In the genomic region with DNA sequence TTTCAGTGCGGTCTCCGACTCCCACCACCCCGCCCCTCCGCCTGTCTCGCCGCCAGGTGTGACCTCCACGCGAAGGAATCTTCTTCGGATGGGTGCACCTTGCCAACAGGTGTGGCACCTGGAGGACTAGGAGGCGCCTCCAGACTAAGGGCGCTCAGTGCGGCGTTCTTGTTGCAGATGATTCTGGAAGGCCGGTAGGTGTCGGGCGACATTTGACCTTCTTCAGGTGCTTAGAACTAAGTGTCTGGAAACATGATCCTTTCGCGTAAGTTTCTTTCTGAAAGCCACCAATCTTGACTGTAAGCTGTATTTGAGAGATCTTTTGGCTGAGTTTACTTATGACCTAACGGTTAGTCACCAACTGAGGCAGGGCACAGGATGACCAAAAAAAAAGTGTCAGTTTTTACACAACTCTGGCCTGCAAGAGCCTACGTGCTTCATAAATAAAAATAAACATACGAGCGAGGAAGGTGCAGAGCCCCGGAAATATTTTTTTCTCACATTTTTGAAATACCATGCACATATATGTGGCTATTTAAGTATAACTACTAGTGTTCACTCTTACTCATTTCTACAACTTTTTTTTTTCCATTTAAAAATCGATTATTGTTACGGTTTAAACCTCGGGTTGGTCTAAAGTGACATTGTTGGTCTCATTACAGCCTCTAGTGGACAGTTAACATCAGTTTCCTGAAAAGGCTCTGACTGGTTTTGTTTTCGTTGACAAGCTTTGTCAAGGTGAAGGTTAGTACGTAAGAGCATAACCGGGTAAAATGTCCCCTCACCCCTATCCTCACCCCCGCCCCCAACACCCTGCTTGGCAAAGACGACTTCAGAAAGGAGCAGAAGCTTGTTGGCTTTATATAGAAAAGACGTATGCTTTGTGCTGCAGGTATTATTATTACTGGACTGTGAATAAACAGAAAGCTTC, we compare ENCODE assay signal across 1 cellular context.
TF ChIP-seq lines count a peak whose summit lies in the region.

No MANE protein-coding gene starts in this region.

TF ChIP-seq in HepG2, 621 proteins besides CTCF, POLR2A, EP300 and RAD21 (continued from another document and continues in another):
- TF ChIP-seq, protein P1, sequence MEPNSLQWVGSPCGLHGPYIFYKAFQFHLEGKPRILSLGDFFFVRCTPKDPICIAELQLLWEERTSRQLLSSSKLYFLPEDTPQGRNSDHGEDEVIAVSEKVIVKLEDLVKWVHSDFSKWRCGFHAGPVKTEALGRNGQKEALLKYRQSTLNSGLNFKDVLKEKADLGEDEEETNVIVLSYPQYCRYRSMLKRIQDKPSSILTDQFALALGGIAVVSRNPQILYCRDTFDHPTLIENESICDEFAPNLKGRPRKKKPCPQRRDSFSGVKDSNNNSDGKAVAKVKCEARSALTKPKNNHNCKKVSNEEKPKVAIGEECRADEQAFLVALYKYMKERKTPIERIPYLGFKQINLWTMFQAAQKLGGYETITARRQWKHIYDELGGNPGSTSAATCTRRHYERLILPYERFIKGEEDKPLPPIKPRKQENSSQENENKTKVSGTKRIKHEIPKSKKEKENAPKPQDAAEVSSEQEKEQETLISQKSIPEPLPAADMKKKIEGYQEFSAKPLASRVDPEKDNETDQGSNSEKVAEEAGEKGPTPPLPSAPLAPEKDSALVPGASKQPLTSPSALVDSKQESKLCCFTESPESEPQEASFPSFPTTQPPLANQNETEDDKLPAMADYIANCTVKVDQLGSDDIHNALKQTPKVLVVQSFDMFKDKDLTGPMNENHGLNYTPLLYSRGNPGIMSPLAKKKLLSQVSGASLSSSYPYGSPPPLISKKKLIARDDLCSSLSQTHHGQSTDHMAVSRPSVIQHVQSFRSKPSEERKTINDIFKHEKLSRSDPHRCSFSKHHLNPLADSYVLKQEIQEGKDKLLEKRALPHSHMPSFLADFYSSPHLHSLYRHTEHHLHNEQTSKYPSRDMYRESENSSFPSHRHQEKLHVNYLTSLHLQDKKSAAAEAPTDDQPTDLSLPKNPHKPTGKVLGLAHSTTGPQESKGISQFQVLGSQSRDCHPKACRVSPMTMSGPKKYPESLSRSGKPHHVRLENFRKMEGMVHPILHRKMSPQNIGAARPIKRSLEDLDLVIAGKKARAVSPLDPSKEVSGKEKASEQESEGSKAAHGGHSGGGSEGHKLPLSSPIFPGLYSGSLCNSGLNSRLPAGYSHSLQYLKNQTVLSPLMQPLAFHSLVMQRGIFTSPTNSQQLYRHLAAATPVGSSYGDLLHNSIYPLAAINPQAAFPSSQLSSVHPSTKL (CRISPR knock-in tag; IDR thresholded peaks at IDR 0.05): peak; percentile 26
- TF ChIP-seq ZBTB42 (CRISPR knock-in tag; IDR thresholded peaks at IDR 0.05) (no peak), ZNF773 (CRISPR knock-in tag; IDR thresholded peaks at IDR 0.05; ENCODE audit: borderline replicate concordance) (no peak), SP5 (CRISPR knock-in tag; IDR thresholded peaks at IDR 0.05; ENCODE audit: borderline replicate concordance, low read depth) (0 out of 2 replicates have a peak, but pooled peaks have one; percentile 39), FUBP1 (CRISPR knock-in tag; IDR thresholded peaks at IDR 0.05; ENCODE audit: borderline replicate concordance) (no peak), ZFP82 (CRISPR knock-in tag; IDR thresholded peaks at IDR 0.05; ENCODE audit: borderline replicate concordance) (no peak), GTF2F1 (IDR thresholded peaks at IDR 0.05; ENCODE audit: low read length) (0 out of 2 replicates have a peak, but pooled peaks have one; percentile 20), E2F5 (CRISPR knock-in tag; conservative IDR thresholded peaks at IDR 0.05) (no peak), ADNP (CRISPR knock-in tag; IDR thresholded peaks at IDR 0.05) (no peak), ATM (IDR thresholded peaks at IDR 0.05; ENCODE audit: borderline replicate concordance) (no peak), FOXJ3 (CRISPR knock-in tag; IDR thresholded peaks at IDR 0.05; ENCODE audit: borderline replicate concordance) (peak; percentile 65; the same call in 1 of the 2 replicates), RFXANK (CRISPR knock-in tag; IDR thresholded peaks at IDR 0.05) (no peak), RBM22 (optimal IDR thresholded peaks at IDR 0.05; ENCODE audit: low read length) (no peak), ZNF282 (IDR thresholded peaks at IDR 0.05; ENCODE audit: partially characterized antibody) (no peak), MED8 (CRISPR knock-in tag; IDR thresholded peaks at IDR 0.05; ENCODE audit: insufficient replicate concordance) (no peak), ZNF317 (CRISPR knock-in tag; IDR thresholded peaks at IDR 0.05) (0 out of 2 replicates have a peak, but pooled peaks have one; percentile 5), ZNF292 (CRISPR knock-in tag; IDR thresholded peaks at IDR 0.05; ENCODE audit: borderline replicate concordance, low read depth) (no peak), EHMT2 (IDR thresholded peaks at IDR 0.05; ENCODE audit: borderline replicate concordance, low read depth, low read length) (no peak), ZFP36 (IDR thresholded peaks at IDR 0.05; ENCODE audit: borderline replicate concordance, low read depth, low read length, partially characterized antibody) (no peak), MNT (IDR thresholded peaks at IDR 0.05) (no peak), CAMTA2 (CRISPR knock-in tag; IDR thresholded peaks at IDR 0.05; ENCODE audit: borderline replicate concordance) (no peak), TRIM24 (CRISPR knock-in tag; IDR thresholded peaks at IDR 0.05) (no peak), HDAC1 (CRISPR knock-in tag; IDR thresholded peaks at IDR 0.05) (no peak; the same call in 1 of the 2 replicates), CEBPG (CRISPR knock-in tag; IDR thresholded peaks at IDR 0.05) (no peak), ZNF142 (CRISPR knock-in tag; IDR thresholded peaks at IDR 0.05) (no peak), CBX2 (IDR thresholded peaks at IDR 0.05; ENCODE audit: low read depth, low read length) (no peak), CBX2 (CRISPR knock-in tag; IDR thresholded peaks at IDR 0.05; ENCODE audit: low read depth) (no peak)
- TF ChIP-seq, protein P2, sequence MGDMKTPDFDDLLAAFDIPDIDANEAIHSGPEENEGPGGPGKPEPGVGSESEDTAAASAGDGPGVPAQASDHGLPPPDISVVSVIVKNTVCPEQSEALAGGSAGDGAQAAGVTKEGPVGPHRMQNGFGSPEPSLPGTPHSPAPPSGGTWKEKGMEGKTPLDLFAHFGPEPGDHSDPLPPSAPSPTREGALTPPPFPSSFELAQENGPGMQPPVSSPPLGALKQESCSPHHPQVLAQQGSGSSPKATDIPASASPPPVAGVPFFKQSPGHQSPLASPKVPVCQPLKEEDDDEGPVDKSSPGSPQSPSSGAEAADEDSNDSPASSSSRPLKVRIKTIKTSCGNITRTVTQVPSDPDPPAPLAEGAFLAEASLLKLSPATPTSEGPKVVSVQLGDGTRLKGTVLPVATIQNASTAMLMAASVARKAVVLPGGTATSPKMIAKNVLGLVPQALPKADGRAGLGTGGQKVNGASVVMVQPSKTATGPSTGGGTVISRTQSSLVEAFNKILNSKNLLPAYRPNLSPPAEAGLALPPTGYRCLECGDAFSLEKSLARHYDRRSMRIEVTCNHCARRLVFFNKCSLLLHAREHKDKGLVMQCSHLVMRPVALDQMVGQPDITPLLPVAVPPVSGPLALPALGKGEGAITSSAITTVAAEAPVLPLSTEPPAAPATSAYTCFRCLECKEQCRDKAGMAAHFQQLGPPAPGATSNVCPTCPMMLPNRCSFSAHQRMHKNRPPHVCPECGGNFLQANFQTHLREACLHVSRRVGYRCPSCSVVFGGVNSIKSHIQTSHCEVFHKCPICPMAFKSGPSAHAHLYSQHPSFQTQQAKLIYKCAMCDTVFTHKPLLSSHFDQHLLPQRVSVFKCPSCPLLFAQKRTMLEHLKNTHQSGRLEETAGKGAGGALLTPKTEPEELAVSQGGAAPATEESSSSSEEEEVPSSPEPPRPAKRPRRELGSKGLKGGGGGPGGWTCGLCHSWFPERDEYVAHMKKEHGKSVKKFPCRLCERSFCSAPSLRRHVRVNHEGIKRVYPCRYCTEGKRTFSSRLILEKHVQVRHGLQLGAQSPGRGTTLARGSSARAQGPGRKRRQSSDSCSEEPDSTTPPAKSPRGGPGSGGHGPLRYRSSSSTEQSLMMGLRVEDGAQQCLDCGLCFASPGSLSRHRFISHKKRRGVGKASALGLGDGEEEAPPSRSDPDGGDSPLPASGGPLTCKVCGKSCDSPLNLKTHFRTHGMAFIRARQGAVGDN (CRISPR knock-in tag; IDR thresholded peaks at IDR 0.05): peak; percentile 49
- TF ChIP-seq, protein P3, sequence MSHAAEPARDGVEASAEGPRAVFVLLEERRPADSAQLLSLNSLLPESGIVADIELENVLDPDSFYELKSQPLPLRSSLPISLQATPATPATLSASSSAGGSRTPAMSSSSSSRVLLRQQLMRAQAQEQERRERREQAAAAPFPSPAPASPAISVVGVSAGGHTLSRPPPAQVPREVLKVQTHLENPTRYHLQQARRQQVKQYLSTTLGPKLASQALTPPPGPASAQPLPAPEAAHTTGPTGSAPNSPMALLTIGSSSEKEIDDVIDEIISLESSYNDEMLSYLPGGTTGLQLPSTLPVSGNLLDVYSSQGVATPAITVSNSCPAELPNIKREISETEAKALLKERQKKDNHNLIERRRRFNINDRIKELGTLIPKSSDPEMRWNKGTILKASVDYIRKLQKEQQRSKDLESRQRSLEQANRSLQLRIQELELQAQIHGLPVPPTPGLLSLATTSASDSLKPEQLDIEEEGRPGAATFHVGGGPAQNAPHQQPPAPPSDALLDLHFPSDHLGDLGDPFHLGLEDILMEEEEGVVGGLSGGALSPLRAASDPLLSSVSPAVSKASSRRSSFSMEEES (CRISPR knock-in tag; IDR thresholded peaks at IDR 0.05): peak; percentile 34; the same call in 1 of the 2 replicates
- TF ChIP-seq, protein P4, sequence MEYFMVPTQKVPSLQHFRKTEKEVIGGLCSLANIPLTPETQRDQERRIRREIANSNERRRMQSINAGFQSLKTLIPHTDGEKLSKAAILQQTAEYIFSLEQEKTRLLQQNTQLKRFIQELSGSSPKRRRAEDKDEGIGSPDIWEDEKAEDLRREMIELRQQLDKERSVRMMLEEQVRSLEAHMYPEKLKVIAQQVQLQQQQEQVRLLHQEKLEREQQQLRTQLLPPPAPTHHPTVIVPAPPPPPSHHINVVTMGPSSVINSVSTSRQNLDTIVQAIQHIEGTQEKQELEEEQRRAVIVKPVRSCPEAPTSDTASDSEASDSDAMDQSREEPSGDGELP (IDR thresholded peaks at IDR 0.05; ENCODE audit: borderline replicate concordance, low read depth): no peak
